Comparison of ENCODE assay signal across 5 cellular contexts in the genomic region with DNA sequence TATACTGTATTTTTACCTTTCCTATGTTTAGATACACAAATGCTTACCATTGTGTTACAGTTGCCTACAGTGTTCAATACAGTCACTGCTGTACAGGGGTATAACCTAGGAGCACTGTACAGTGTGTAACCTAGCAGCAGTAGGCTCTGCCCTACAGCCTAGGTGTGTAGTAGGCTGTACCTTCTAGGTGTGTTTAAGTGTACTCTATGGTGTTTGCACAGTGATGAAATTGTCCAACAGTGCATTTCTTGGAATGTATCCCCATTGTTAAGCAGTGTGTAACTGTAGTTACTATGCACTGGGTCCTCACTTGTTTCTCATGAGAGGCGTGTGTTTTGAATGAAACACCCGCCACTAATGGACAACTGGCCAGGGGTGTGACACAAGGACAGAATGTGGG.
"Had no signal": no experiment of that assay in that cellular context is flagged by ENCODE, and none has a peak within 500 bp of the region (broad histone marks: within the 10 kb centered on the region; RNA-seq: fewer than 3 reads in every experiment).

No MANE protein-coding gene starts in this region.

- DNase-seq: H9, HCEC 1CT had no signal

- H3K27ac ChIP-seq: HL-60 had no signal

- ATAC-seq: GM23338, HepG2 had no signal

- H3K4me3 ChIP-seq: GM23338 had no signal
